ENCODE assay signal across 8 cellular contexts in genomic region chr4:135418353-135418752, GRCh38.
A peak's percentile ranks its signal among the peaks of the same experiment; 100 is the strongest.
DNase-seq lines count a peak whose midpoint lies in the region; ATAC-seq and TF ChIP-seq lines count a peak whose summit lies in the region.

No MANE protein-coding gene starts in this region.

- no peak overlapping the region for H3K27ac Mint-ChIP-seq in osteocyte (ENCODE audit: unreplicated experiment)

- H3K4me3 Mint-ChIP-seq in osteocyte (ENCODE audit: unreplicated experiment), result no peak overlapping the region

- no peaks in the 10 kb centered on the region for H3K9me3 ChIP-seq in adipocyte (ENCODE audit: control insufficient read depth, low read length)

- no peak overlapping the region for H3K4me3 ChIP-seq in adipocyte (ENCODE audit: low read length)

- DNase-seq in NCI-H1694 treated with DMSO at 0.1 percent for 48 hours (lab: John Stamatoyannopoulos, UW) (peak; percentile 7), NCI-H1694 (lab: John Stamatoyannopoulos, UW) (no peak), adipocyte (ENCODE audit: low read depth) (peak; percentile 57), osteocyte (ENCODE audit: extremely low spot score, unreplicated experiment) (no peak), omental fat pad (ENCODE audit: low spot score) (no peak), occipital lobe (lab: John Stamatoyannopoulos, UW) (no peak)

- peaks cover 12% of the 10 kb centered on the region for H3K9me3 Mint-ChIP-seq in osteocyte (ENCODE audit: unreplicated experiment)

- no peaks in the 10 kb centered on the region for H3K36me3 Mint-ChIP-seq in osteocyte (ENCODE audit: unreplicated experiment)

- no peaks in the 10 kb centered on the region for H3K27me3 Mint-ChIP-seq in osteocyte (ENCODE audit: unreplicated experiment)

- no peaks in the 10 kb centered on the region for H3K4me1 Mint-ChIP-seq in osteocyte (ENCODE audit: unreplicated experiment)

- H3K27me3 ChIP-seq in adipocyte (replicated peaks; ENCODE audit: control insufficient read depth, insufficient read depth, low read length), result no peaks in the 10 kb centered on the region

- H3K4me1 ChIP-seq in adipocyte (ENCODE audit: control insufficient read depth, insufficient read depth, low read length), result no peaks in the 10 kb centered on the region

- H3K36me3 ChIP-seq in adipocyte (ENCODE audit: control insufficient read depth, insufficient read depth, low read length, severe bottlenecking), result no peaks in the 10 kb centered on the region

- TF ChIP-seq CTCF in osteocyte (IDR thresholded peaks at IDR 0.05), result peak; percentile 38
- TF ChIP-seq CTCF in omental fat pad (IDR thresholded peaks at IDR 0.05), result no peak

- H3K9ac ChIP-seq in adipocyte (ENCODE audit: low read length), result no peak overlapping the region

- peak; percentile 97 for ATAC-seq in HG03432 (IDR thresholded peaks at IDR 0.05; ENCODE audit: unreplicated experiment)
- ATAC-seq in omental fat pad (ENCODE audit: low FRiP score), result no peak
- ATAC-seq in HG02973 (IDR thresholded peaks at IDR 0.05; ENCODE audit: unreplicated experiment), result no peak

Comparison
In these comparisons a context has a peak if more than half of its experiments do, and no peak if none do; other contexts are left out.
1. DNase-seq: peak in NCI-H1694 treated with DMSO at 0.1 percent for 48 hours (single experiment) and adipocyte (single experiment); none in NCI-H1694 (single experiment), osteocyte (single experiment), omental fat pad (single experiment) and occipital lobe (single experiment).